Comparison of ENCODE assay signal across 10 cellular contexts in genomic region chr13:75687145-75687763, GRCh38. TPM values are rescaled to one million over a fixed set of nuclear protein-coding genes. Genes with fewer than 3 reads are reported as not detected.
DNase-seq lines count a peak whose midpoint lies in the region; ATAC-seq, FAIRE-seq and TF ChIP-seq lines count a peak whose summit lies in the region.
"Had no signal": no experiment of that assay in that cellular context is flagged by ENCODE, and none has a peak within 500 bp of the region (broad histone marks: within the 10 kb centered on the region; RNA-seq: fewer than 3 reads in every experiment).

No MANE protein-coding gene starts in this region.

- H3K36me3 Mint-ChIP-seq in WTC11 = no peaks in the 10 kb centered on the region

- H3K36me3 ChIP-seq in BE2C = no peaks in the 10 kb centered on the region
- H3K36me3 ChIP-seq: HAP-1 had no signal

- peak; percentile 60 for TF ChIP-seq CTCF in BE2C (IDR thresholded peaks at IDR 0.05; ENCODE audit: low read depth, low read length)
- peak; percentile 17; the same call in 1 of the 2 replicates for TF ChIP-seq CTCF in WTC11 (IDR thresholded peaks at IDR 0.05)

- FAIRE-seq in HTR-8/SVneo (lab: Jason Lieb, UNC) = no peak

- H3K9me3 Mint-ChIP-seq in WTC11 = no peaks in the 10 kb centered on the region; the same call in 1 of the 2 replicates
- H3K9me3 Mint-ChIP-seq: dendritic cell treated with granulocyte-macrophage colony-stimulating factor and Interleukin-4, amounts not matched to agents 40 ng/mL and 50 ng/mL, for 4 days had no signal

- H3K4me1 Mint-ChIP-seq in WTC11 = peaks cover 34% of the 10 kb centered on the region

- H3K27ac Mint-ChIP-seq in WTC11 = no peak overlapping the region
- H3K27ac Mint-ChIP-seq: dendritic cell treated with granulocyte-macrophage colony-stimulating factor and Interleukin-4, amounts not matched to agents 40 ng/mL and 50 ng/mL, for 4 days had no signal

- ATAC-seq in WTC11 (peak; percentile 50), GM21576 (IDR thresholded peaks at IDR 0.05; ENCODE audit: unreplicated experiment) (no peak)

- CTCF ChIA-PET in WTC11 (lab: Charles Lee) = interaction anchor here (0.6 to 2.0 kb wide), 14 partner anchors 9 to 352 kb away, joined by 3 to 14 read pairs (median 4); partner anchors contain the start of gene TBC1D4

- no peaks in the 10 kb centered on the region for H3K27me3 ChIP-seq in BE2C

- H3K4me1 ChIP-seq in BE2C = no peaks in the 10 kb centered on the region

- POLR2A ChIA-PET in WTC11 (lab: Charles Lee) = no interaction called here

- H3K4me3 ChIP-seq in BE2C (ENCODE audit: low read depth, low read length) = no peak overlapping the region
- H3K4me3 ChIP-seq: HAP-1 had no signal

- DNase-seq in BE2C (no peak), HTR-8/SVneo (ENCODE audit: insufficient read length, low spot score) (peak; percentile 9), WTC11 (ENCODE audit: low spot score) (no peak), left kidney (ENCODE audit: low read depth, low spot score) (peak; percentile 64), KG1 (lab: John Stamatoyannopoulos, UW) (no peak), middle frontal gyrus (ENCODE audit: extremely low spot score, low spot score) (no peak), NCI-H2107 (lab: John Stamatoyannopoulos, UW) (no peak)

- no peak overlapping the region for H3K4me3 Mint-ChIP-seq in WTC11
- H3K4me3 Mint-ChIP-seq: dendritic cell treated with granulocyte-macrophage colony-stimulating factor and Interleukin-4, amounts not matched to agents 40 ng/mL and 50 ng/mL, for 4 days had no signal

- no peaks in the 10 kb centered on the region for H3K27me3 Mint-ChIP-seq in WTC11 (ENCODE audit: low read depth)
- H3K27me3 Mint-ChIP-seq: dendritic cell treated with granulocyte-macrophage colony-stimulating factor and Interleukin-4, amounts not matched to agents 40 ng/mL and 50 ng/mL, for 4 days had no signal

- no peaks in the 10 kb centered on the region for H3K9me3 ChIP-seq in BE2C
- H3K9me3 ChIP-seq: HAP-1 had no signal

TF ChIP-seq in WTC11, 78 proteins besides CTCF, POLR2A, EP300 and RAD21:
- TF ChIP-seq ZNF121 (CRISPR knock-in tag; IDR thresholded peaks at IDR 0.05) (no peak), E2F5 (CRISPR knock-in tag; IDR thresholded peaks at IDR 0.05) (no peak)

RNA-seq across cellular contexts. Expression of gene LMO7, which starts 51.1 kb away (rescaled TPM):
- 9.9 TPM for polyA plus RNA-seq in BE2C (2012; ENCODE audit: insufficient read depth, insufficient read length, low read depth)
- total RNA-seq in WTC11 (2021) = 15.6 to 18.5 TPM (median 17.4 TPM) in 3 replicates

Comparison
In these comparisons a context has a peak if more than half of its experiments do, and no peak if none do; other contexts are left out.
1. DNase-seq: peak in HTR-8/SVneo (single experiment) and left kidney (single experiment); none in BE2C (single experiment), WTC11 (single experiment), KG1 (single experiment), middle frontal gyrus (single experiment) and NCI-H2107 (single experiment).